Comparison of ENCODE assay signal across 31 cellular contexts in genomic region chr17:33225509-33225908, GRCh38.
"Had no signal": no experiment of that assay in that cellular context is flagged by ENCODE, and none has a peak within 500 bp of the region (broad histone marks: within the 10 kb centered on the region; RNA-seq: fewer than 3 reads in every experiment).

No MANE protein-coding gene starts in this region.

- FAIRE-seq: astrocyte, RCC 7860, TTC549 had no signal

- DNase-seq: activated CD4-positive, alpha-beta memory T cell treated with anti-CD3 and anti-CD28 coated beads for 36 hours; activated CD4-positive, alpha-beta T cell treated with anti-CD3 and anti-CD28 coated beads, Interleukin-2, amount 10 ng/mL, durations not matched to agents 7 days and 5 days; activated CD4-positive, CD25-positive, alpha-beta regulatory T cell; activated CD8-positive, alpha-beta memory T cell treated with anti-CD3 and anti-CD28 coated beads for 24 hours; activated gamma-delta T cell; activated naive CD4-positive, alpha-beta T cell treated with anti-CD3 and anti-CD28 coated beads for 36 hours; activated T-cell treated with anti-CD3 and anti-CD28 coated beads, Interleukin-2, amount 50 U/mL, for 48 hours; amygdala; caudate nucleus; MG63; MV-4-11; NCI-H1092 treated with DMSO at 0.1 percent for 48 hours; NCI-H1417 treated with DMSO at 0.1 percent for 48 hours; NCI-H1694; NCI-H2029; NCI-H2107; NCI-H2171 treated with DMSO at 0.1 percent for 48 hours; NCI-H226; NCI-H526; NCI-H774; NK-92 treated with Interleukin-12 subunit alpha and Interleukin-12 subunit beta, amount 100 ng/mL, for 24 hours; OCI-M1; SIG-M5; T-cell; T-helper 2 cell; T1000 had no signal

- H3K27ac Mint-ChIP-seq: activated CD4-positive, alpha-beta memory T cell treated with anti-CD3 and anti-CD28 coated beads for 36 hours; activated CD4-positive, alpha-beta T cell treated with anti-CD3 and anti-CD28 coated beads, Interleukin-2, amount 10 ng/mL, durations not matched to agents 7 days and 5 days; activated naive CD4-positive, alpha-beta T cell treated with anti-CD3 and anti-CD28 coated beads for 36 hours; activated naive CD8-positive, alpha-beta T cell; activated T-helper 17 cell treated with anti-CD3 and anti-CD28 coated beads, Interleukin-2, amount 50 U/mL, for 72 hours; T-cell had no signal

- H3K9me3 ChIP-seq: MG63 had no signal

- H3K36me3 ChIP-seq: MG63 had no signal

- H3K4me3 Mint-ChIP-seq: activated CD4-positive, alpha-beta memory T cell treated with anti-CD3 and anti-CD28 coated beads for 36 hours; activated CD4-positive, alpha-beta T cell treated with anti-CD3 and anti-CD28 coated beads, Interleukin-2, amount 10 ng/mL, durations not matched to agents 7 days and 5 days; activated naive CD4-positive, alpha-beta T cell treated with anti-CD3 and anti-CD28 coated beads for 36 hours; activated naive CD8-positive, alpha-beta T cell; activated T-helper 17 cell treated with anti-CD3 and anti-CD28 coated beads, Interleukin-2, amount 50 U/mL, for 72 hours; T-cell had no signal

- H3K4me1 Mint-ChIP-seq: activated CD4-positive, alpha-beta T cell treated with anti-CD3 and anti-CD28 coated beads, Interleukin-2, amount 10 ng/mL, durations not matched to agents 7 days and 5 days; activated T-helper 17 cell treated with anti-CD3 and anti-CD28 coated beads, Interleukin-2, amount 50 U/mL, for 72 hours; T-cell had no signal

- H3K4me3 ChIP-seq: MG63 had no signal

- H3K36me3 Mint-ChIP-seq: activated CD4-positive, alpha-beta memory T cell treated with anti-CD3 and anti-CD28 coated beads for 36 hours; activated naive CD8-positive, alpha-beta T cell; T-cell had no signal

- ATAC-seq: activated T-helper 17 cell treated with anti-CD3 and anti-CD28 coated beads, Interleukin-2, amount 50 U/mL, for 72 hours; T-cell had no signal

- H3K9me3 Mint-ChIP-seq: activated CD4-positive, alpha-beta memory T cell treated with anti-CD3 and anti-CD28 coated beads for 36 hours; activated CD4-positive, alpha-beta T cell treated with anti-CD3 and anti-CD28 coated beads, Interleukin-2, amount 10 ng/mL, durations not matched to agents 7 days and 5 days; activated naive CD4-positive, alpha-beta T cell treated with anti-CD3 and anti-CD28 coated beads for 36 hours; activated T-helper 17 cell treated with anti-CD3 and anti-CD28 coated beads, Interleukin-2, amount 50 U/mL, for 72 hours; T-cell had no signal

- H3K27me3 Mint-ChIP-seq: activated T-helper 17 cell treated with anti-CD3 and anti-CD28 coated beads, Interleukin-2, amount 50 U/mL, for 72 hours had no signal
